ENCODE assay signal across 8 cellular contexts in genomic region chr15:63049747-63050439, GRCh38. TPM values are rescaled to one million over a fixed set of nuclear protein-coding genes. Genes with fewer than 3 reads are reported as not detected.
DNase-seq lines count a peak whose midpoint lies in the region; ATAC-seq and TF ChIP-seq lines count a peak whose summit lies in the region.

No MANE protein-coding gene starts in this region.

- no peak for TF ChIP-seq CTCF in AG04449 (IDR thresholded peaks at IDR 0.05; ENCODE audit: insufficient read depth, low read length, missing control alignments)
- no peak for TF ChIP-seq CTCF in MM.1S (IDR thresholded peaks at IDR 0.05; ENCODE audit: low read length)

- H3K27me3 ChIP-seq in MM.1S (replicated peaks; ENCODE audit: insufficient read depth, low read length), result peaks cover 27% of the 10 kb centered on the region
- H3K27me3 ChIP-seq in duodenal mucosa (ENCODE audit: control insufficient read depth in 1 of 2, insufficient read depth in 2 of 2, low read length in 2 of 2), result peaks cover 0 to 5% of the 10 kb centered on the region in 2 donors

- H3K9me2 ChIP-seq in MM.1S (replicated peaks; ENCODE audit: insufficient read depth, low read length), result no peaks in the 10 kb centered on the region

- CTCF ChIA-PET in AG04449 (lab: Yijun Ruan, JAX), result interaction anchor here (1.8 to 4.1 kb wide), 4 partner anchors 43 to 267 kb away, joined by 5 to 23 read pairs (median 14); no protein-coding TSS in a partner anchor

- H3K4me1 ChIP-seq in MM.1S (ENCODE audit: low read length), result 0 out of 2 replicates have a peak, but pooled peaks cover 9% of the 10 kb centered on the region
- peaks cover 50 to 53% of the 10 kb centered on the region in 2 donors for H3K4me1 ChIP-seq in duodenal mucosa (ENCODE audit: control insufficient read depth in 1 of 2, insufficient read depth in 2 of 2, low read length in 2 of 2)

- DNase-seq in AG04449 (ENCODE audit: low read depth, low spot score) (no peak), MM.1S (no peak), GM03348 (ENCODE audit: low spot score) (no peak), NCI-H774 (lab: John Stamatoyannopoulos, UW) (no peak), midbrain (lab: John Stamatoyannopoulos, UW) (no peak)
- DNase-seq in naive thymus-derived CD8-positive, alpha-beta T cell, result no peak

- H3K36me3 ChIP-seq in MM.1S (replicated peaks; ENCODE audit: insufficient read depth, low read length), result no peaks in the 10 kb centered on the region
- H3K36me3 ChIP-seq in duodenal mucosa (ENCODE audit: control insufficient read depth in 1 of 2, insufficient read depth in 2 of 2, low read length in 2 of 2), result no peaks in the 10 kb centered on the region

- H3K79me2 ChIP-seq in MM.1S (ENCODE audit: low read length), result no peaks in the 10 kb centered on the region

- H3K4me1 Mint-ChIP-seq in naive thymus-derived CD8-positive, alpha-beta T cell, result peaks cover 10 to 24% (median 21%) of the 10 kb centered on the region in 4 donors

- H3F3A ChIP-seq in MM.1S (ENCODE audit: insufficient read depth, low read length), result peaks cover 8% of the 10 kb centered on the region; the same call in 1 of the 2 replicates

- no peak overlapping the region for H2AFZ ChIP-seq in MM.1S (ENCODE audit: low read length)

- ATAC-seq in naive thymus-derived CD8-positive, alpha-beta T cell, result no peak
- no peak for ATAC-seq in GM18909 (IDR thresholded peaks at IDR 0.05; ENCODE audit: poor library complexity, unreplicated experiment)

- no peaks in the 10 kb centered on the region for H3K9me3 Mint-ChIP-seq in naive thymus-derived CD8-positive, alpha-beta T cell

- H3K27ac ChIP-seq in MM.1S (ENCODE audit: low read length) (no peak overlapping the region), duodenal mucosa (ENCODE audit: low read depth, low read length) (peak overlapping the region; percentile 85)

- H3K27ac Mint-ChIP-seq in naive thymus-derived CD8-positive, alpha-beta T cell, result peak overlapping the region in 1 of 10 donors; percentile 81

- H4K20me1 ChIP-seq in MM.1S (ENCODE audit: insufficient read depth, low read length), result no peaks in the 10 kb centered on the region

- peaks cover 11 to 27% (median 19%) of the 10 kb centered on the region in 5 donors for H3K27me3 Mint-ChIP-seq in naive thymus-derived CD8-positive, alpha-beta T cell

- no peaks in the 10 kb centered on the region for H3K36me3 Mint-ChIP-seq in naive thymus-derived CD8-positive, alpha-beta T cell

- peak overlapping the region; percentile 86 to 97 (median 94) for H3K4me3 Mint-ChIP-seq in naive thymus-derived CD8-positive, alpha-beta T cell

- no peak overlapping the region for H3K9ac ChIP-seq in MM.1S (ENCODE audit: low read length)
- peak overlapping the region; percentile 78 to 96 for H3K9ac ChIP-seq in duodenal mucosa (ENCODE audit: low read depth in 1 of 2, low read length in 2 of 2)

- peak overlapping the region; percentile 91; the same call in 1 of the 2 replicates for H3K4me2 ChIP-seq in MM.1S (ENCODE audit: low read depth, low read length)

- POLR2A ChIA-PET in AG04449 (lab: Yijun Ruan, JAX), result interaction anchor here (0.6 to 8.1 kb wide), 5 partner anchors 11 to 263 kb away, joined by 3 to 82 read pairs (median 14); no protein-coding TSS in a partner anchor
- POLR2A ChIA-PET in naive thymus-derived CD8-positive, alpha-beta T cell (lab: Charles Lee), result no interaction called here

- H3K4me3 ChIP-seq in AG04449 (ENCODE audit: low read depth, low read length), result peak overlapping the region; percentile 91; the same call in 1 of the 2 replicates
- H3K4me3 ChIP-seq in MM.1S (ENCODE audit: low read length), result no peak overlapping the region
- H3K4me3 ChIP-seq in duodenal mucosa (ENCODE audit: low read depth in 1 of 2, low read length in 2 of 2), result peak overlapping the region; percentile 80 to 92

- no peaks in the 10 kb centered on the region for H3K9me3 ChIP-seq in MM.1S (replicated peaks; ENCODE audit: insufficient read depth, low read length)
- no peaks in the 10 kb centered on the region for H3K9me3 ChIP-seq in duodenal mucosa (ENCODE audit: control insufficient read depth in 1 of 2, low read length in 2 of 2)

RNA-seq across cellular contexts. Expression of gene TPM1, which starts 7.3 kb away (rescaled TPM):
- 10 to 100 TPM; 20.6 to 21.2 TPM for total RNA-seq in naive thymus-derived CD8-positive, alpha-beta T cell
- polyA plus RNA-seq in naive thymus-derived CD8-positive, alpha-beta T cell, result 1 to 10 TPM; 5.1 to 6.0 (median 5.4) TPM
